ENCODE assay signal across 9 cellular contexts in the genomic region with DNA sequence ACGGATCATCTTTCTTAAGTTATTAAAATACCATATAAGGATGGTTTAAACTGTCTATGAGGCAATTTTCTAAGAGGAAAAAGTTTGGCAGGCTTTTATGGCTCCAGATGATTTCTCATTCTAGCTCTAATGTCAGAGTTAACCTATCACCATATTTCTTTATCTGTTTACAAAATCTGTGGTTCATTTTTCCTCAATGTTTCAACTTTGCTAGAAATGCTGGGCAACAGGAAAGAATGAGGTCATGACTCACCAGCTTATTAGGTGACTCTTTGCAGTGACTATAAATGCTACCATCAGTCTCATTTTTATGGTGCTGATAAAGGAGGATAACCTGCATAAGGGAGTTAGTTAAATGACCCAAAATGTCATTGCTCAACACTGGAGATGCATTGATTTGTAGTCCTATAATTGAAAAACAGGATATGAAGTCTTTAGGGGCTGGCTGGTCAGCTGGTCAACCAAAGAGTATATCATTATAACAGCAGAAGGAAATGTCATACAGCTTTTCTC. TPM values are rescaled to one million over a fixed set of nuclear protein-coding genes. Genes with fewer than 3 reads are reported as not detected.
DNase-seq lines count a peak whose midpoint lies in the region; ATAC-seq and TF ChIP-seq lines count a peak whose summit lies in the region.
"Had no signal": no experiment of that assay in that cellular context is flagged by ENCODE, and none has a peak within 500 bp of the region (broad histone marks: within the 10 kb centered on the region; RNA-seq: fewer than 3 reads in every experiment).

No MANE protein-coding gene starts in this region.

- no peaks in the 10 kb centered on the region for H3K27me3 ChIP-seq in CD4-positive, alpha-beta T cell (ENCODE audit: control insufficient read depth, insufficient read depth, low read length)
- H3K27me3 ChIP-seq in IMR-90 (ENCODE audit: control insufficient read depth, insufficient read depth, low read length) (no peaks in the 10 kb centered on the region), tibial nerve (no peaks in the 10 kb centered on the region)

- no peak overlapping the region for H2AK5ac ChIP-seq in IMR-90 (ENCODE audit: low read depth, low read length)

- no peak for TF ChIP-seq RAD21 in IMR-90 (IDR thresholded peaks at IDR 0.05; ENCODE audit: low read length)

- peaks cover 3% of the 10 kb centered on the region for H3K9me1 ChIP-seq in IMR-90 (ENCODE audit: insufficient read depth, low read length)

- no peak overlapping the region for H2AFZ ChIP-seq in IMR-90 (replicated peaks; ENCODE audit: low read length, poor library complexity)

- CTCF ChIA-PET in CD4-positive, alpha-beta T cell (lab: Charles Lee): interaction anchor here (0.9 to 1.5 kb wide), 2 partner anchors 9 to 28 kb away, joined by 3 to 4 read pairs; no protein-coding TSS in a partner anchor
- CTCF ChIA-PET in IMR-90 (lab: Yijun Ruan, JAX): interaction anchor here (0.6 kb wide), 1 partner anchor 33 kb away, joined by 3 read pairs; no protein-coding TSS in a partner anchor

- DNase-seq in CD4-positive, alpha-beta T cell: no peak
- peak; percentile 88 for DNase-seq in IMR-90
- peak; percentile 93 for DNase-seq in amniotic epithelial cell (ENCODE audit: low read depth)
- DNase-seq in left colon: no peak
- DNase-seq in DMS 273 treated with DMSO at 0.1 percent for 48 hours (lab: John Stamatoyannopoulos, UW): no peak
- DNase-seq in DMS114 treated with DMSO at 0.1 percent for 48 hours (lab: John Stamatoyannopoulos, UW; ENCODE audit: unreplicated experiment): no peak
- no peak for DNase-seq in COR-L47 (lab: John Stamatoyannopoulos, UW)
- DNase-seq in tibial nerve (ENCODE audit: low spot score in 2 of 2): no peak
- DNase-seq: KG1 had no signal

- H3K9me3 ChIP-seq in CD4-positive, alpha-beta T cell (ENCODE audit: control insufficient read depth, low read length): no peaks in the 10 kb centered on the region
- H3K9me3 ChIP-seq in IMR-90 (ENCODE audit: control insufficient read depth, insufficient read depth, low read length) (no peaks in the 10 kb centered on the region), tibial nerve (no peaks in the 10 kb centered on the region)

- no peaks in the 10 kb centered on the region for H3K36me3 Mint-ChIP-seq in CD4-positive, alpha-beta T cell (ENCODE audit: low read depth)

- H4K5ac ChIP-seq in IMR-90 (ENCODE audit: low read depth, low read length): no peak overlapping the region

- intact Hi-C loops in CD4-positive, alpha-beta T cell (cut with DNase I, micrococcal nuclease): no loop called here
- intact Hi-C loops in IMR-90 (cut with micrococcal nuclease): no loop called here
- intact Hi-C loops in left colon (cut with DNase I, micrococcal nuclease): no loop called here

- peak overlapping the region; percentile 56 for H2BK5ac ChIP-seq in IMR-90 (ENCODE audit: low read depth, low read length, poor library complexity, severe bottlenecking)

- no peak overlapping the region for H3K23ac ChIP-seq in IMR-90 (ENCODE audit: low read depth, low read length)

- TF ChIP-seq POLR2A in IMR-90 (IDR thresholded peaks at IDR 0.05; ENCODE audit: low read depth, low read length): no peak
- no peak for TF ChIP-seq POLR2A in tibial nerve (IDR thresholded peaks at IDR 0.05)

- no peak for TF ChIP-seq CTCF in CD4-positive, alpha-beta T cell (IDR thresholded peaks at IDR 0.05)
- TF ChIP-seq CTCF in IMR-90 (conservative IDR thresholded peaks at IDR 0.05; ENCODE audit: low read depth, low read length): no peak
- TF ChIP-seq CTCF in tibial nerve (IDR thresholded peaks at IDR 0.05): no peak

- no peak overlapping the region for H3K4ac ChIP-seq in IMR-90 (ENCODE audit: low read depth, low read length)

- H3K4me1 ChIP-seq in IMR-90 (ENCODE audit: control insufficient read depth, insufficient read depth, low read length) (peaks cover 4% of the 10 kb centered on the region), tibial nerve (peaks cover 0 to 4% (median under 1%) of the 10 kb centered on the region in 4 donors)

- no CpG with 5 or more reads among the region's 1 CpG for WGBS in IMR-90 (ENCODE audit: extremely low coverage in 2 of 2, insufficient read length in 1 of 2), 2 experiments
- WGBS in tibial nerve, 2 donors: 21 to 29% methylated on average over 1 of the region's 1 CpG

- ATAC-seq in CD4-positive, alpha-beta T cell (ENCODE audit: poor library complexity): peak; percentile 61
- ATAC-seq in IMR-90 (ENCODE audit: low read depth) (peak; percentile 81), left colon (peak; percentile 28)

- no peaks in the 10 kb centered on the region for H3K36me3 ChIP-seq in IMR-90 (ENCODE audit: control insufficient read depth, insufficient read depth, low read length)
- H3K36me3 ChIP-seq in tibial nerve: no peaks in the 10 kb centered on the region

- H3K4me1 Mint-ChIP-seq in CD4-positive, alpha-beta T cell (ENCODE audit: low read depth): peaks cover 23% of the 10 kb centered on the region

- H3K4me3 Mint-ChIP-seq in CD4-positive, alpha-beta T cell: no peak overlapping the region

- H2BK120ac ChIP-seq in IMR-90 (ENCODE audit: low read depth, low read length): no peak overlapping the region

- POLR2A ChIA-PET in CD4-positive, alpha-beta T cell (lab: Charles Lee): interaction anchor here (0.6 to 1.6 kb wide), 5 partner anchors 16 to 242 kb away, joined by 3 to 7 read pairs (median 4); a partner anchor contains a TSS
- POLR2A ChIA-PET in IMR-90 (lab: Charles Lee; ENCODE audit: unreplicated experiment): interaction anchor here (0.6 kb wide), 1 partner anchor 13 kb away, joined by 8 read pairs; no protein-coding TSS in a partner anchor

- no peaks in the 10 kb centered on the region for H3K27me3 Mint-ChIP-seq in CD4-positive, alpha-beta T cell

- H2BK15ac ChIP-seq in IMR-90 (ENCODE audit: low read depth, low read length): no peak overlapping the region

- in situ Hi-C loops in IMR-90 (cut with MboI; ENCODE audit: low sequenced_read_pairs): no loop called here

- peak overlapping the region; percentile 7; the same call in 1 of the 2 replicates for H3K4me2 ChIP-seq in IMR-90 (ENCODE audit: low read depth, low read length)

- TF ChIP-seq EP300 in tibial nerve (IDR thresholded peaks at IDR 0.05): peak in 1 of 2 donors; percentile 7

- no peaks in the 10 kb centered on the region; a peak in 1 of 4 replicates for H3K79me1 ChIP-seq in IMR-90 (ENCODE audit: low read depth in 1 of 2, low read length in 2 of 2)

- no peaks in the 10 kb centered on the region for H3K9me3 Mint-ChIP-seq in CD4-positive, alpha-beta T cell

- no peak overlapping the region for H3K14ac ChIP-seq in IMR-90 (replicated peaks; ENCODE audit: low read depth, low read length)

- dilution Hi-C loops in IMR-90 (cut with HindIII; ENCODE audit: low sequenced_read_pairs, unreplicated experiment): no loop called here

- H4K91ac ChIP-seq in IMR-90 (ENCODE audit: insufficient read depth, low read depth, low read length): no peak overlapping the region

- no peaks in the 10 kb centered on the region for H4K20me1 ChIP-seq in IMR-90 (ENCODE audit: insufficient read depth, low read length)

- H3K27ac Mint-ChIP-seq in CD4-positive, alpha-beta T cell: no peak overlapping the region

- no peak overlapping the region for H3K18ac ChIP-seq in IMR-90 (ENCODE audit: low read depth, low read length)

- no peak overlapping the region for H3K9ac ChIP-seq in IMR-90 (ENCODE audit: low read depth, low read length)

- no peak overlapping the region for H2AK9ac ChIP-seq in IMR-90 (replicated peaks; ENCODE audit: low read depth, low read length, poor library complexity)

- H3K56ac ChIP-seq in IMR-90 (ENCODE audit: extremely low read depth, insufficient read depth, low read length): no peak overlapping the region

- no peak overlapping the region for H4K8ac ChIP-seq in IMR-90 (ENCODE audit: low read depth in 2 of 2, low read length in 2 of 2)

- BruUV-seq in IMR-90 (replicated peaks; lab: Mats Ljungman, UMichigan): no TSS peak

- H3K4me3 ChIP-seq in IMR-90 (ENCODE audit: insufficient read depth, low read depth, low read length) (no peak overlapping the region), tibial nerve (no peak overlapping the region)

- no peak overlapping the region for H3K27ac ChIP-seq in CD4-positive, alpha-beta T cell (ENCODE audit: low read depth, low read length)
- H3K27ac ChIP-seq in IMR-90 (ENCODE audit: insufficient read depth, low read length) (no peak overlapping the region), tibial nerve (no peak overlapping the region)

- H2BK20ac ChIP-seq in IMR-90 (ENCODE audit: low read depth, low read length): no peak overlapping the region

TF ChIP-seq in IMR-90, 13 proteins besides CTCF, POLR2A, EP300 and RAD21:
- TF ChIP-seq FOS (IDR thresholded peaks at IDR 0.05; ENCODE audit: low read depth, low read length): peak; percentile 74
- peak; percentile 40 for TF ChIP-seq CEBPB (IDR thresholded peaks at IDR 0.05; ENCODE audit: low read depth, low read length)
- peak; percentile 70 for TF ChIP-seq MAFK (IDR thresholded peaks at IDR 0.05; ENCODE audit: low read depth, low read length)
- no peak for TF ChIP-seq RCOR1 (IDR thresholded peaks at IDR 0.05; ENCODE audit: insufficient replicate concordance, low read length)
- no peak for TF ChIP-seq NFE2L2 (IDR thresholded peaks at IDR 0.05; ENCODE audit: low read depth, low read length)

RNA-seq across cellular contexts. Expression of a gene that starts 45.3 kb away (rescaled TPM):
- 100 to 1,000 TPM; 256 to 261 TPM for total RNA-seq in CD4-positive, alpha-beta T cell
- total RNA-seq in IMR-90 (2012; rRNA removed) (200 and 262 TPM in 2 replicates), left colon (100 to 1,000 TPM; 121 to 182 TPM), tibial nerve (100 to 1,000 TPM; 117 to 194 (median 161) TPM)
- 114 and 159 TPM in 2 replicates for polyA plus RNA-seq in IMR-90 (2012; rRNA removed)
- polyA plus RNA-seq in IMR-90 (2012; cell fraction: cytosol; rRNA removed): 56.5 and 87.8 TPM in 2 replicates
- polyA plus RNA-seq in IMR-90 (2012; cell fraction: nucleus; rRNA removed; ENCODE audit: low replicate concordance): 16.7 and 90.0 TPM in 2 replicates

Comparison
In these comparisons a context has a peak if more than half of its experiments do, and no peak if none do; other contexts are left out.
1. ATAC-seq: peak in every context shown above with its lines; median percentile 81 in IMR-90; 61 in CD4-positive, alpha-beta T cell; 28 in left colon.
2. DNase-seq: peak in IMR-90 (single experiment) and amniotic epithelial cell (single experiment); none in CD4-positive, alpha-beta T cell (0 of 10), left colon (0 of 2), DMS 273 treated with DMSO at 0.1 percent for 48 hours (single experiment), DMS114 treated with DMSO at 0.1 percent for 48 hours (single experiment), COR-L47 (single experiment) and tibial nerve (0 of 2).